22 cellular contexts compared by ENCODE assay signal in the genomic region with DNA sequence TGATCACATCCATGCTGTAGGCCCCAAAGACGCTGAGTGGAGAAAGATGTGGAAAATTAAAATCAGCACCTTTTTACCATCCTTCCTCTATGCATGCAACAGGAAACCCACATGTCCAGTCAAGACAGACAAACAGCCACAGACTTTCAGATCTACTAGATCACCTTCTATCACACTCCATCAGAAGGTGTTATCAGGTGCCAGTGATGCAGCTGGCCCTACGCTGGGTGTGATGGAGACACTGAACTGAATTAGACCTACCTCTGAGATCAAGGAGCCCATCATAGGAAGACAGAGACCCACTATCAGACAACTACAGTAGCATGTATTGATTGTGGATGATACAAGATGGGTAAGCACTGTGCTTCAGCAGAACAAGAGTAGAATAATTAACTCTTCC. TPM values are rescaled to one million over a fixed set of nuclear protein-coding genes. Genes with fewer than 3 reads are reported as not detected.
DNase-seq lines count a peak whose midpoint lies in the region; ATAC-seq and TF ChIP-seq lines count a peak whose summit lies in the region.
"Had no signal": no experiment of that assay in that cellular context is flagged by ENCODE, and none has a peak within 500 bp of the region (broad histone marks: within the 10 kb centered on the region; RNA-seq: fewer than 3 reads in every experiment).

No MANE protein-coding gene starts in this region.

- H3K4me3 Mint-ChIP-seq in activated naive CD8-positive, alpha-beta T cell treated with anti-CD3 and anti-CD28 coated beads, Interleukin-2, amount 50 U/mL, for 24 hours, result no peak overlapping the region
- H3K4me3 Mint-ChIP-seq in activated naive CD8-positive, alpha-beta T cell treated with anti-CD3 and anti-CD28 coated beads for 36 hours, result no peak overlapping the region
- no peak overlapping the region for H3K4me3 Mint-ChIP-seq in natural killer cell treated with Interleukin-12 subunit alpha and Interleukin-12 subunit beta and Interleukin-15 and Interleukin-18, amount 100 ng/mL, for 72 hours
- H3K4me3 Mint-ChIP-seq in CD8-positive, alpha-beta memory T cell, result no peak overlapping the region
- H3K4me3 Mint-ChIP-seq: T-cell had no signal

- H3K9me2 ChIP-seq in OCI-LY7 (ENCODE audit: insufficient read depth, low read length), result no peaks in the 10 kb centered on the region

- H2AFZ ChIP-seq in OCI-LY7 (ENCODE audit: low read length), result no peak overlapping the region

- H3K9me3 ChIP-seq in OCI-LY7 (ENCODE audit: low read length), result no peaks in the 10 kb centered on the region
- no peaks in the 10 kb centered on the region for H3K9me3 ChIP-seq in CD8-positive, alpha-beta memory T cell (ENCODE audit: low read length)

- no peaks in the 10 kb centered on the region for H3K36me3 Mint-ChIP-seq in activated naive CD8-positive, alpha-beta T cell treated with anti-CD3 and anti-CD28 coated beads, Interleukin-2, amount 50 U/mL, for 24 hours (ENCODE audit: low read depth)
- no peaks in the 10 kb centered on the region for H3K36me3 Mint-ChIP-seq in activated naive CD8-positive, alpha-beta T cell treated with anti-CD3 and anti-CD28 coated beads for 36 hours
- peaks cover 2% of the 10 kb centered on the region for H3K36me3 Mint-ChIP-seq in natural killer cell treated with Interleukin-12 subunit alpha and Interleukin-12 subunit beta and Interleukin-15 and Interleukin-18, amount 100 ng/mL, for 72 hours
- no peaks in the 10 kb centered on the region for H3K36me3 Mint-ChIP-seq in CD8-positive, alpha-beta memory T cell
- H3K36me3 Mint-ChIP-seq: T-cell had no signal

- H3K4me2 ChIP-seq in OCI-LY7 (ENCODE audit: low read length), result peak overlapping the region; percentile 38; the same call in 1 of the 2 replicates

- peaks cover 35% of the 10 kb centered on the region for H3K27me3 Mint-ChIP-seq in activated naive CD8-positive, alpha-beta T cell treated with anti-CD3 and anti-CD28 coated beads, Interleukin-2, amount 50 U/mL, for 24 hours
- H3K27me3 Mint-ChIP-seq in activated naive CD8-positive, alpha-beta T cell treated with anti-CD3 and anti-CD28 coated beads for 36 hours, result peaks cover 37% of the 10 kb centered on the region
- peaks cover 19 to 34% of the 10 kb centered on the region in 2 donors for H3K27me3 Mint-ChIP-seq in natural killer cell treated with Interleukin-12 subunit alpha and Interleukin-12 subunit beta and Interleukin-15 and Interleukin-18, amount 100 ng/mL, for 72 hours
- peaks cover 23 to 51% of the 10 kb centered on the region in 2 donors for H3K27me3 Mint-ChIP-seq in CD8-positive, alpha-beta memory T cell

- no peak overlapping the region for H3K4me3 ChIP-seq in OCI-LY7 (ENCODE audit: low read depth, low read length, poor library complexity, severe bottlenecking)
- no peak overlapping the region for H3K4me3 ChIP-seq in CD8-positive, alpha-beta memory T cell (ENCODE audit: low read length)
- H3K4me3 ChIP-seq: SK-N-MC had no signal

- TF ChIP-seq CTCF in OCI-LY7 (conservative IDR thresholded peaks at IDR 0.05; ENCODE audit: low read length), result no peak

- no peak overlapping the region for H3K27ac ChIP-seq in OCI-LY7 (ENCODE audit: low read depth, low read length, poor library complexity, severe bottlenecking)
- no peak overlapping the region for H3K27ac ChIP-seq in CD8-positive, alpha-beta memory T cell (ENCODE audit: low read depth, low read length)
- H3K27ac ChIP-seq: SK-N-MC had no signal

- H4K20me1 ChIP-seq in OCI-LY7 (ENCODE audit: insufficient read depth, low read length), result no peaks in the 10 kb centered on the region

- H3K9me3 Mint-ChIP-seq in activated naive CD8-positive, alpha-beta T cell treated with anti-CD3 and anti-CD28 coated beads, Interleukin-2, amount 50 U/mL, for 24 hours, result peaks cover 10% of the 10 kb centered on the region
- H3K9me3 Mint-ChIP-seq in activated naive CD8-positive, alpha-beta T cell treated with anti-CD3 and anti-CD28 coated beads for 36 hours, result no peaks in the 10 kb centered on the region
- no peaks in the 10 kb centered on the region for H3K9me3 Mint-ChIP-seq in natural killer cell treated with Interleukin-12 subunit alpha and Interleukin-12 subunit beta and Interleukin-15 and Interleukin-18, amount 100 ng/mL, for 72 hours
- H3K9me3 Mint-ChIP-seq in CD8-positive, alpha-beta memory T cell, result no peaks in the 10 kb centered on the region

- H3K27ac Mint-ChIP-seq in activated naive CD8-positive, alpha-beta T cell treated with anti-CD3 and anti-CD28 coated beads, Interleukin-2, amount 50 U/mL, for 24 hours, result no peak overlapping the region
- H3K27ac Mint-ChIP-seq in activated naive CD8-positive, alpha-beta T cell treated with anti-CD3 and anti-CD28 coated beads for 36 hours, result no peak overlapping the region
- H3K27ac Mint-ChIP-seq in natural killer cell treated with Interleukin-12 subunit alpha and Interleukin-12 subunit beta and Interleukin-15 and Interleukin-18, amount 100 ng/mL, for 72 hours, result no peak overlapping the region
- H3K27ac Mint-ChIP-seq in CD8-positive, alpha-beta memory T cell, result no peak overlapping the region
- H3K27ac Mint-ChIP-seq: T-cell had no signal

- POLR2A ChIA-PET in OCI-LY7 (lab: Charles Lee), result no interaction called here
- POLR2A ChIA-PET in CD8-positive, alpha-beta memory T cell (lab: Charles Lee), result no interaction called here

- CTCF ChIA-PET in OCI-LY7 (lab: Charles Lee; ENCODE audit: unreplicated experiment), result no interaction called here
- CTCF ChIA-PET in CD8-positive, alpha-beta memory T cell (lab: Charles Lee), result no interaction called here

- intact Hi-C loops in OCI-LY7 (cut with micrococcal nuclease; ENCODE audit: unreplicated experiment), result no loop called here

- H3K4me1 ChIP-seq in OCI-LY7 (ENCODE audit: insufficient read depth, low read length, poor library complexity, severe bottlenecking), result peaks cover 19% of the 10 kb centered on the region
- no peaks in the 10 kb centered on the region for H3K4me1 ChIP-seq in CD8-positive, alpha-beta memory T cell (ENCODE audit: insufficient read depth, low read length)

- peaks cover 19% of the 10 kb centered on the region for H3K4me1 Mint-ChIP-seq in activated naive CD8-positive, alpha-beta T cell treated with anti-CD3 and anti-CD28 coated beads, Interleukin-2, amount 50 U/mL, for 24 hours
- peaks cover 17% of the 10 kb centered on the region for H3K4me1 Mint-ChIP-seq in activated naive CD8-positive, alpha-beta T cell treated with anti-CD3 and anti-CD28 coated beads for 36 hours
- peaks cover 15 to 18% of the 10 kb centered on the region in 2 donors for H3K4me1 Mint-ChIP-seq in natural killer cell treated with Interleukin-12 subunit alpha and Interleukin-12 subunit beta and Interleukin-15 and Interleukin-18, amount 100 ng/mL, for 72 hours (ENCODE audit: low read depth in 2 of 2)
- peaks cover 0 to 6% (median 4%) of the 10 kb centered on the region in 3 donors for H3K4me1 Mint-ChIP-seq in CD8-positive, alpha-beta memory T cell

- BruUV-seq in OCI-LY7 (replicated peaks; lab: Mats Ljungman, UMichigan), result no TSS peak

- no peaks in the 10 kb centered on the region for H3K79me2 ChIP-seq in OCI-LY7 (ENCODE audit: insufficient read depth, low read depth, low read length)

- peak; percentile 28 for ATAC-seq in activated naive CD8-positive, alpha-beta T cell treated with anti-CD3 and anti-CD28 coated beads, Interleukin-2, amount 50 U/mL, for 24 hours
- peak; percentile 51 for ATAC-seq in GM21381 (IDR thresholded peaks at IDR 0.05; ENCODE audit: unreplicated experiment)
- peak; percentile 75 to 76 for ATAC-seq in natural killer cell treated with Interleukin-12 subunit alpha and Interleukin-12 subunit beta and Interleukin-15 and Interleukin-18, amount 100 ng/mL, for 72 hours
- ATAC-seq: Right ventricle myocardium inferior, T-cell had no signal

- H3K36me3 ChIP-seq in OCI-LY7 (ENCODE audit: insufficient read depth, low read length), result no peaks in the 10 kb centered on the region
- no peaks in the 10 kb centered on the region for H3K36me3 ChIP-seq in CD8-positive, alpha-beta memory T cell (ENCODE audit: insufficient read depth, low read length)

- H3K27me3 ChIP-seq in CD8-positive, alpha-beta memory T cell (ENCODE audit: insufficient read depth, low read length, poor library complexity, severe bottlenecking), result peaks cover 5% of the 10 kb centered on the region

- DNase-seq in activated naive CD8-positive, alpha-beta T cell treated with anti-CD3 and anti-CD28 coated beads, Interleukin-2, amount 50 U/mL, for 24 hours, result no peak
- no peak for DNase-seq in activated naive CD8-positive, alpha-beta T cell treated with anti-CD3 and anti-CD28 coated beads for 36 hours
- DNase-seq in OCI-LY7 (ENCODE audit: low spot score), result peak; percentile 6
- no peak for DNase-seq in natural killer cell treated with Interleukin-12 subunit alpha and Interleukin-12 subunit beta and Interleukin-15 and Interleukin-18, amount 100 ng/mL, for 72 hours (ENCODE audit: low spot score)
- no peak for DNase-seq in NAMALWA (ENCODE audit: low spot score)
- no peak for DNase-seq in NCI-H1694 treated with DMSO at 0.1 percent for 48 hours (lab: John Stamatoyannopoulos, UW)
- no peak for DNase-seq in CD8-positive, alpha-beta memory T cell
- DNase-seq: C1 segment of cervical spinal cord, DMS 273 treated with DMSO at 0.1 percent for 48 hours, GDM1, GOT3, KG1, NCI-H1092, NCI-H146, NCI-H2081 treated with DMSO at 0.1 percent for 48 hours, NCI-H510A, NCI-H82, T-cell had no signal

RNA-seq across cellular contexts. Expression of gene CYP3A4, which starts 15.5 kb away (rescaled TPM):
- not detected for total RNA-seq in activated naive CD8-positive, alpha-beta T cell treated with anti-CD3 and anti-CD28 coated beads for 36 hours
- not detected in 2 replicates for total RNA-seq in OCI-LY7 (2014; rRNA removed; shearing (Covaris generic))
- total RNA-seq in OCI-LY7 (2022), result not detected in 2 replicates
- total RNA-seq in natural killer cell treated with Interleukin-12 subunit alpha and Interleukin-12 subunit beta and Interleukin-15 and Interleukin-18, amount 100 ng/mL, for 72 hours, result not detected
- not detected for total RNA-seq in CD8-positive, alpha-beta memory T cell
- not detected for polyA plus RNA-seq in CD8-positive, alpha-beta memory T cell
- total RNA-seq: Right ventricle myocardium inferior had no signal

RNA-seq across cellular contexts. Expression of gene CYP3A7, which starts 33.5 kb away (rescaled TPM):
- not detected for total RNA-seq in activated naive CD8-positive, alpha-beta T cell treated with anti-CD3 and anti-CD28 coated beads for 36 hours
- not detected in 2 replicates for total RNA-seq in OCI-LY7 (2014; rRNA removed; shearing (Covaris generic))
- not detected in 2 replicates for total RNA-seq in OCI-LY7 (2022)
- total RNA-seq in natural killer cell treated with Interleukin-12 subunit alpha and Interleukin-12 subunit beta and Interleukin-15 and Interleukin-18, amount 100 ng/mL, for 72 hours, result not detected
- not detected for total RNA-seq in CD8-positive, alpha-beta memory T cell
- not detected for polyA plus RNA-seq in CD8-positive, alpha-beta memory T cell
- total RNA-seq: M059J, Right ventricle myocardium inferior, T-cell had no signal

RNA-seq across cellular contexts. Expression of gene CYP3A43, which starts 59.3 kb away (rescaled TPM):
- not detected for total RNA-seq in activated naive CD8-positive, alpha-beta T cell treated with anti-CD3 and anti-CD28 coated beads for 36 hours
- total RNA-seq in OCI-LY7 (2014; rRNA removed; shearing (Covaris generic)), result not detected in 2 replicates
- total RNA-seq in OCI-LY7 (2022), result not detected in 2 replicates
- not detected for total RNA-seq in natural killer cell treated with Interleukin-12 subunit alpha and Interleukin-12 subunit beta and Interleukin-15 and Interleukin-18, amount 100 ng/mL, for 72 hours
- not detected for total RNA-seq in CD8-positive, alpha-beta memory T cell
- not detected for polyA plus RNA-seq in CD8-positive, alpha-beta memory T cell
- total RNA-seq: M059J, Right ventricle myocardium inferior had no signal
